ENCODE assay signal across 38 cellular contexts in genomic region chr21:44609193-44609592, GRCh38. TPM values are rescaled to one million over a fixed set of nuclear protein-coding genes. Genes with fewer than 3 reads are reported as not detected.
"Had no signal": no experiment of that assay in that cellular context is flagged by ENCODE, and none has a peak within 500 bp of the region (broad histone marks: within the 10 kb centered on the region; RNA-seq: fewer than 3 reads in every experiment).

No MANE protein-coding gene starts in this region.

- H3K4me2 ChIP-seq: KMS-11 had no signal

- H3K27ac ChIP-seq: KMS-11 had no signal

- H3K36me3 ChIP-seq: MG63 had no signal

- DNase-seq: Kasumi-1, MG63, MM.1S, MV-4-11, NCI-H1048, NCI-H1092, NCI-H1092 treated with DMSO at 0.1 percent for 48 hours, NCI-H1105, NCI-H1105 treated with DMSO at 0.1 percent for 48 hours, NCI-H1417, NCI-H1417 treated with DMSO at 0.1 percent for 48 hours, NCI-H1436, NCI-H1436 treated with DMSO at 0.1 percent for 48 hours, NCI-H146, NCI-H1694, NCI-H1694 treated with DMSO at 0.1 percent for 48 hours, NCI-H187, NCI-H187 treated with DMSO at 0.1 percent for 48 hours, NCI-H1930, NCI-H2029, NCI-H2029 treated with DMSO at 0.1 percent for 48 hours, NCI-H2081, NCI-H2081 treated with DMSO at 0.1 percent for 48 hours, NCI-H2107, NCI-H2171, NCI-H2171 treated with DMSO at 0.1 percent for 48 hours, NCI-H2227 treated with DMSO at 0.1 percent for 48 hours, NCI-H226, NCI-H345, NCI-H446, NCI-H446 treated with DMSO at 0.1 percent for 48 hours, NCI-H510A, NCI-H510A treated with DMSO at 0.1 percent for 48 hours had no signal

- H3K9ac ChIP-seq: KMS-11 had no signal

- H3K4me3 ChIP-seq: MG63 had no signal

RNA-seq across cellular contexts. Expression of gene KRTAP10-8, which starts 2.7 kb away (rescaled TPM):
- total RNA-seq: LHCN-M2, M059J, MCF 10A, NCI-H460 had no signal

RNA-seq across cellular contexts. Expression of gene KRTAP10-7, which starts 8.8 kb away (rescaled TPM):
- total RNA-seq: LHCN-M2, M059J, MCF 10A, NCI-H460 had no signal

RNA-seq across cellular contexts. Expression of gene KRTAP10-6, which starts 16.9 kb away (rescaled TPM):
- total RNA-seq: LHCN-M2, M059J, MCF 10A, NCI-H460 had no signal

RNA-seq across cellular contexts. Expression of gene KRTAP10-9, which starts 17.7 kb away (rescaled TPM):
- total RNA-seq: LHCN-M2, M059J, MCF 10A, NCI-H460 had no signal

RNA-seq across cellular contexts. Expression of gene KRTAP10-10, which starts 28.0 kb away (rescaled TPM):
- total RNA-seq: LHCN-M2, M059J, MCF 10A, NCI-H460 had no signal
